9 cellular contexts compared by ENCODE assay signal in the genomic region with DNA sequence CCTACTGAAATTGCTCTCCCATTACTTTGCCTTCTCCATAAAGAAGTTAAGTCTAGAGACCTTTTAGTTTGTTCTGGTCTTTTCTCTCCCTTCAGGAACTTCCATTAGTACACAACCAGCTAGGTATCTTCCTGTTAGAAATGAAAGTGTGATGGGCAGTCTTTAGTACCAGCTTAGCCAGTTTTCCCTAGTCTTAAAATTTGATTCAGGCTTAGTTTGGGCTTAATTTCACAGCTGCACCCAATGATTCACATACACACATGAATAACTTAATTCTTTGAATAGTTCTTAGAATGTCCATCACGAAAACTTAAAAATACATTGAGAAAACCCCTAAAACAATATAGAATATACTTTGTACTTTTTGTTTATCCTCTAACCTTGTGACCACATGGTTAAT. TPM values are rescaled to one million over a fixed set of nuclear protein-coding genes. Genes with fewer than 3 reads are reported as not detected.
"Had no signal": no experiment of that assay in that cellular context is flagged by ENCODE, and none has a peak within 500 bp of the region (broad histone marks: within the 10 kb centered on the region; RNA-seq: fewer than 3 reads in every experiment).

No MANE protein-coding gene starts in this region.

- H3K36me3 ChIP-seq: HAP-1 had no signal

- H3K4me3 Mint-ChIP-seq: GM23338, H9, HFFc6 had no signal

- H3K4me3 ChIP-seq: GM23248, GM23338, HAP-1 had no signal

- H3K9ac ChIP-seq: GM23248 had no signal

- H3K4me2 ChIP-seq: GM23338 had no signal

- ATAC-seq: GM23338, HCT116 had no signal

- H3K27ac Mint-ChIP-seq: GM23338, H9, HFFc6 had no signal

- H2AFZ ChIP-seq: GM23248, GM23338 had no signal

- H3K27ac ChIP-seq: GM23248 had no signal

- H3K9me3 ChIP-seq: HAP-1 had no signal

- DNase-seq: GM23248, GOT3, H7, H9, HCEC 1CT, HFFc6 had no signal

- H3K9me3 Mint-ChIP-seq: GM23338, H9, HFFc6 had no signal

RNA-seq across cellular contexts. Expression of a gene that starts 2.4 kb away (rescaled TPM):
- total RNA-seq: GM23248, HFFc6 had no signal
